11 cellular contexts compared by ENCODE assay signal in genomic region chr10:125056161-125057132, GRCh38.
DNase-seq lines count a peak whose midpoint lies in the region; ATAC-seq and TF ChIP-seq lines count a peak whose summit lies in the region.
"Had no signal": no experiment of that assay in that cellular context is flagged by ENCODE, and none has a peak within 500 bp of the region (broad histone marks: within the 10 kb centered on the region; RNA-seq: fewer than 3 reads in every experiment).

No MANE protein-coding gene starts in this region.

- peaks cover 18% of the 10 kb centered on the region for H3K4me1 Mint-ChIP-seq in MCF 10A (ENCODE audit: insufficient read depth, unreplicated experiment)
- peaks cover 84% of the 10 kb centered on the region for H3K4me1 Mint-ChIP-seq in nephron
- H3K4me1 Mint-ChIP-seq in type B pancreatic cell (ENCODE audit: unreplicated experiment): peaks cover 82% of the 10 kb centered on the region

- no peak overlapping the region for H3K4me2 ChIP-seq in mammary epithelial cell (ENCODE audit: insufficient read depth, low read depth, low read length)

- no peaks in the 10 kb centered on the region for H3K36me3 ChIP-seq in mammary epithelial cell (ENCODE audit: insufficient read depth, low read length)

- 83% methylated on average over 14 of the region's 21 CpGs for WGBS in mammary epithelial cell (ENCODE audit: low coverage, missing lambda C conversion rate)

- no peaks in the 10 kb centered on the region for H3K9me3 ChIP-seq in mammary epithelial cell (replicated peaks; ENCODE audit: insufficient read depth, low read length)

- H3K4me3 ChIP-seq in mammary epithelial cell (replicated peaks in 1 of 3; ENCODE audit: insufficient read depth in 1 of 3, low read depth in 2 of 3, low read length in 3 of 3): no peak overlapping the region

- BruUV-seq in MCF 10A (replicated peaks; lab: Mats Ljungman, UMichigan): no TSS peak
- no TSS peak for BruUV-seq in mammary epithelial cell (replicated peaks; lab: Mats Ljungman, UMichigan)

- H4K20me1 ChIP-seq in mammary epithelial cell (ENCODE audit: insufficient read depth, low read length): no peaks in the 10 kb centered on the region

- H3K79me2 ChIP-seq in mammary epithelial cell (ENCODE audit: insufficient read depth, low read length): peaks cover 99% of the 10 kb centered on the region

- intact Hi-C loops in MCF 10A (cut with micrococcal nuclease) (no loop called here), mammary epithelial cell (cut with micrococcal nuclease) (no loop called here)

- in situ Hi-C loops in mammary epithelial cell (cut with MboI; ENCODE audit: low sequenced_read_pairs in 2 of 2): no loop called here

- POLR2A ChIA-PET in MCF 10A (lab: Yijun Ruan, JAX): interaction anchor here (0.6 to 1.3 kb wide), 3 partner anchors 8 to 67 kb away, joined by 3 to 5 read pairs (median 3); no protein-coding TSS in a partner anchor

- H2AFZ ChIP-seq in mammary epithelial cell (ENCODE audit: low read depth, low read length): no peak overlapping the region

- peaks cover 41% of the 10 kb centered on the region for H3K36me3 Mint-ChIP-seq in MCF 10A (ENCODE audit: insufficient read depth, unreplicated experiment)
- H3K36me3 Mint-ChIP-seq in nephron (ENCODE audit: low read depth): peaks cover 18% of the 10 kb centered on the region
- H3K36me3 Mint-ChIP-seq in type B pancreatic cell: peaks cover 29% of the 10 kb centered on the region

- no peak for ATAC-seq in GM21423 (IDR thresholded peaks at IDR 0.05; ENCODE audit: unreplicated experiment)
- ATAC-seq: activated T-cell treated with anti-CD3 and anti-CD28 coated beads, Interleukin-2, amount 50 U/mL, for 72 hours had no signal

- H3K9me3 Mint-ChIP-seq in MCF 10A (ENCODE audit: unreplicated experiment) (no peaks in the 10 kb centered on the region), nephron (no peaks in the 10 kb centered on the region), type B pancreatic cell (no peaks in the 10 kb centered on the region)
- H3K9me3 Mint-ChIP-seq: activated T-cell treated with anti-CD3 and anti-CD28 coated beads, Interleukin-2, amount 50 U/mL, for 72 hours had no signal

- DNase-seq in MCF 10A (ENCODE audit: unreplicated experiment) (no peak), mammary epithelial cell (no peak), epithelial cell of prostate (ENCODE audit: low read depth, low spot score) (no peak), type B pancreatic cell (ENCODE audit: extremely low spot score, unreplicated experiment) (no peak), NCI-H146 (lab: John Stamatoyannopoulos, UW) (no peak), NOMO-1 (lab: John Stamatoyannopoulos, UW; ENCODE audit: unreplicated experiment in 2 of 2) (no peak)
- DNase-seq: activated T-cell treated with anti-CD3 and anti-CD28 coated beads, Interleukin-2, amount 50 U/mL, for 72 hours; NCI-H526; T-helper 9 cell had no signal

- H3K27ac ChIP-seq in mammary epithelial cell (ENCODE audit: insufficient read depth, low read depth, low read length) (no peak overlapping the region), epithelial cell of prostate (peak overlapping the region; percentile 32)

- dilution Hi-C loops in mammary epithelial cell (cut with HindIII; ENCODE audit: low sequenced_read_pairs): no loop called here

- H3K27me3 ChIP-seq in mammary epithelial cell (ENCODE audit: insufficient read depth, low read length): no peaks in the 10 kb centered on the region

- no peak overlapping the region for H3K4me3 Mint-ChIP-seq in MCF 10A (ENCODE audit: unreplicated experiment)
- H3K4me3 Mint-ChIP-seq in nephron: peak overlapping the region; percentile 51 to 63 (median 62)
- H3K4me3 Mint-ChIP-seq in type B pancreatic cell: peak overlapping the region; percentile 73
- H3K4me3 Mint-ChIP-seq: activated T-cell treated with anti-CD3 and anti-CD28 coated beads, Interleukin-2, amount 50 U/mL, for 72 hours had no signal

- H3K27me3 Mint-ChIP-seq in MCF 10A (ENCODE audit: insufficient read depth, unreplicated experiment) (no peaks in the 10 kb centered on the region), nephron (ENCODE audit: low read depth) (no peaks in the 10 kb centered on the region), type B pancreatic cell (no peaks in the 10 kb centered on the region)

- TF ChIP-seq CTCF in MCF 10A (IDR thresholded peaks at IDR 0.05; ENCODE audit: unreplicated experiment) (no peak), mammary epithelial cell (conservative IDR thresholded peaks at IDR 0.05 in 1 of 2, IDR thresholded peaks at IDR 0.05 in 1 of 2; ENCODE audit: extremely low read depth in 1 of 2, insufficient read depth in 1 of 2, low read depth in 1 of 2, low read length in 2 of 2) (no peak), nephron (IDR thresholded peaks at IDR 0.05; ENCODE audit: unreplicated experiment in 3 of 3) (no peak), type B pancreatic cell (conservative IDR thresholded peaks at IDR 0.05) (no peak)

- peaks cover 30% of the 10 kb centered on the region for H3K4me1 ChIP-seq in mammary epithelial cell (ENCODE audit: insufficient read depth, low read length)

- H3K9ac ChIP-seq in mammary epithelial cell (ENCODE audit: insufficient read depth, low read length): no peak overlapping the region

- H3K27ac Mint-ChIP-seq in MCF 10A (ENCODE audit: low read depth, unreplicated experiment) (peak overlapping the region; percentile 49), nephron (peak overlapping the region; percentile 99 to 100 (median 99)), type B pancreatic cell (peak overlapping the region; percentile 97)
- H3K27ac Mint-ChIP-seq: activated T-cell treated with anti-CD3 and anti-CD28 coated beads, Interleukin-2, amount 50 U/mL, for 72 hours had no signal

- CTCF ChIA-PET in MCF 10A (lab: Yijun Ruan, JAX): interaction anchor here (0.6 to 3.5 kb wide), 4 partner anchors 9 to 577 kb away, joined by 3 to 17 read pairs (median 3); no protein-coding TSS in a partner anchor
- CTCF ChIA-PET in mammary epithelial cell (lab: Charles Lee; ENCODE audit: low non-redundant PET): no interaction called here

Comparison
In these comparisons a context has a peak if more than half of its experiments do, and no peak if none do; other contexts are left out.
1. H3K27ac Mint-ChIP-seq: peak in every context shown above with its lines; median percentile 99 in nephron; 97 in type B pancreatic cell; 49 in MCF 10A.